Comparison of ENCODE assay signal across 19 cellular contexts in the genomic region with DNA sequence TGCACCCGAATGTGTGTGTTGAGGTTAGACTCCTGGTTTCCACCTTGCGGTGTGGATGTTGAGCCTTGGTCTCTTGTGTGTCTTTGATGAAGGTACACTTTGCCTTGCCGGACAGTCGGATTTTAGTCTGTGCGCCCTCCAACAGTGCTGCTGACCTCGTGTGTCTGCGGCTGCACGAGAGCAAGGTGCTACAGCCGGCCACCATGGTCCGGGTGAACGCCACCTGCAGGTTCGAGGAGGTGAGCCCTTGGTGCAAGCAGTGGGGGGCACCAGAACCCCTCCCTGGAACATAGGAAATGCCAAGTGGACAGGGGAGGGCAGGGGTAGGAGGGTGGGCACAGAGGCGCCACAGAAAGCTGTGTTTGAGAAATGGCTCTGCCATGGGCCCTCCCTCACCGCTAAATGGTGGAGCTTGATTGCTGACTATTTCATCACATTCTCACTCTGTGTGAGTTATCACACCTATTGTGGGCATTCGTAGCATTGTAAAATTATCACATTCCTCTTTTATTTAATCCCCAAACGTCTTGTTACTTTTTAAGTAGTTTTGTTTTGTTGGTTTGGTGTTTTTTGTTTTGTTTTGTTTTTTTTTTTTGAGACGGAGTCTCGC. TPM values are rescaled to one million over a fixed set of nuclear protein-coding genes. Genes with fewer than 3 reads are reported as not detected.
"Had no signal": no experiment of that assay in that cellular context is flagged by ENCODE, and none has a peak within 500 bp of the region (broad histone marks: within the 10 kb centered on the region; RNA-seq: fewer than 3 reads in every experiment).

No MANE protein-coding gene starts in this region.

- H3K27ac ChIP-seq: body of pancreas, left lung, right atrium auricular region, skin epidermis, tibial nerve had no signal

- H3K27me3 ChIP-seq: body of pancreas, right atrium auricular region, tibial nerve had no signal

- H3K4me3 Mint-ChIP-seq: activated CD4-positive, alpha-beta T cell treated with anti-CD3 and anti-CD28 coated beads, Interleukin-2, amount 10 ng/mL, durations not matched to agents 24 days and 14 days; activated naive CD8-positive, alpha-beta T cell treated with anti-CD3 and anti-CD28 coated beads for 36 hours; activated T-helper 1 cell treated with anti-CD3 and anti-CD28 coated beads, Interleukin-12 subunit alpha, Interleukin-12 subunit beta, Interleukin-2, Interleukin-4 antibody, amounts not matched to agents 30 ng/mL and 10 ng/mL and 1 ng/mL, durations not matched to agents 14 hours and 24 hours and 36 hours; memory B cell; natural killer cell had no signal

- H3K9me3 ChIP-seq: body of pancreas, left lung, right atrium auricular region, tibial nerve had no signal

- H3K36me3 ChIP-seq: left lung, right atrium auricular region, tibial nerve had no signal

- H3K27ac Mint-ChIP-seq: activated CD4-positive, alpha-beta T cell treated with anti-CD3 and anti-CD28 coated beads, Interleukin-2, amount 10 ng/mL, durations not matched to agents 24 days and 14 days; activated naive CD8-positive, alpha-beta T cell treated with anti-CD3 and anti-CD28 coated beads for 36 hours; activated T-helper 1 cell treated with anti-CD3 and anti-CD28 coated beads, Interleukin-12 subunit alpha, Interleukin-12 subunit beta, Interleukin-2, Interleukin-4 antibody, amounts not matched to agents 30 ng/mL and 10 ng/mL and 1 ng/mL, durations not matched to agents 14 hours and 24 hours and 36 hours; memory B cell; natural killer cell; progenitor cell of endocrine pancreas had no signal

- H3K9me3 Mint-ChIP-seq: activated CD4-positive, alpha-beta T cell treated with anti-CD3 and anti-CD28 coated beads, Interleukin-2, amount 10 ng/mL, durations not matched to agents 24 days and 14 days; activated naive CD8-positive, alpha-beta T cell treated with anti-CD3 and anti-CD28 coated beads for 36 hours; activated T-helper 1 cell treated with anti-CD3 and anti-CD28 coated beads, Interleukin-12 subunit alpha, Interleukin-12 subunit beta, Interleukin-2, Interleukin-4 antibody, amounts not matched to agents 30 ng/mL and 10 ng/mL and 1 ng/mL, durations not matched to agents 14 hours and 24 hours and 36 hours; memory B cell; natural killer cell had no signal

- DNase-seq: activated CD4-positive, alpha-beta T cell treated with anti-CD3 and anti-CD28 coated beads, Interleukin-2, amount 10 ng/mL, durations not matched to agents 24 days and 14 days; activated CD4-positive, CD25-positive, alpha-beta regulatory T cell; activated CD8-positive, alpha-beta memory T cell treated with anti-CD3 and anti-CD28 coated beads for 24 hours; activated naive CD8-positive, alpha-beta T cell treated with anti-CD3 and anti-CD28 coated beads for 36 hours; amygdala; body of pancreas; caudate nucleus; islet precursor cell; left lung; natural killer cell; stimulated activated CD4-positive, alpha-beta T cell treated with anti-CD3 and anti-CD28 coated beads, Interleukin-4, amount 100 ng/mL, for 24 hours; stimulated activated naive CD4-positive, alpha-beta T cell had no signal

- ATAC-seq: body of pancreas, esophagus mucosa, left lung, natural killer cell had no signal

- H3K4me3 ChIP-seq: body of pancreas, left lung, right atrium auricular region, skin epidermis, tibial nerve had no signal

- H3K36me3 Mint-ChIP-seq: activated naive CD8-positive, alpha-beta T cell treated with anti-CD3 and anti-CD28 coated beads for 36 hours; memory B cell; natural killer cell had no signal

- H3K4me1 ChIP-seq: right atrium auricular region had no signal

RNA-seq across cellular contexts. Expression of a gene that starts 54.3 kb away (rescaled TPM):
- total RNA-seq: activated CD4-positive, alpha-beta T cell treated with anti-CD3 and anti-CD28 coated beads, Interleukin-2, amount 10 ng/mL, durations not matched to agents 24 days and 14 days; activated T-helper 1 cell treated with anti-CD3 and anti-CD28 coated beads, Interleukin-12 subunit alpha, Interleukin-12 subunit beta, Interleukin-2, Interleukin-4 antibody, amounts not matched to agents 30 ng/mL and 10 ng/mL and 1 ng/mL, durations not matched to agents 14 hours and 24 hours and 36 hours had no signal

RNA-seq across cellular contexts. Expression of a gene that starts 58.9 kb away (rescaled TPM):
- total RNA-seq: activated CD4-positive, alpha-beta T cell treated with anti-CD3 and anti-CD28 coated beads, Interleukin-2, amount 10 ng/mL, durations not matched to agents 24 days and 14 days; activated T-helper 1 cell treated with anti-CD3 and anti-CD28 coated beads, Interleukin-12 subunit alpha, Interleukin-12 subunit beta, Interleukin-2, Interleukin-4 antibody, amounts not matched to agents 30 ng/mL and 10 ng/mL and 1 ng/mL, durations not matched to agents 14 hours and 24 hours and 36 hours; body of pancreas; esophagus mucosa; progenitor cell of endocrine pancreas; tibial nerve had no signal
